8 cellular contexts compared by ENCODE assay signal in the genomic region with DNA sequence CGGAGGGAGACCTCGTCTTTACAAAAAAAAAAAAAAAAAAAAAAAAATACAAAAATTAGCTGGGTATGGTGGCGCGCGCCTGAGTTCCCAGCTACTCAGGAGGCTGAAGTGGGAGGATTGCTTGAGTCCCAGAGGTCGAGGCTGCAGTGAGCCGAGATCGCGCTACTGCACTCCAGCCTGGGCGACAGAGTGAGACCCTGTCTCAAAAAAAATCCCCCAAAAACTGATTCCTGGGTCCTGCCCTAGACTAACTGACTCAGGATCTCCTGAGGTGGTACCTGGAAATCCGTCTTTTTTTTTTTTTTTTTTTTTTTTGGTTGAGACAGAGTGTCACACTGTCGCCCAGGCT. TPM values are rescaled to one million over a fixed set of nuclear protein-coding genes. Genes with fewer than 3 reads are reported as not detected.
A peak's percentile ranks its signal among the peaks of the same experiment; 100 is the strongest.
DNase-seq lines count a peak whose midpoint lies in the region; ATAC-seq, FAIRE-seq and TF ChIP-seq lines count a peak whose summit lies in the region.
"Not testable (repeated sequence)": the region's sequence is repeated elsewhere in the genome, so short reads cannot be mapped to it uniquely, and the experiment has no call there.

No MANE protein-coding gene starts in this region.

- not testable (repeated sequence) for H3K9me2 ChIP-seq in PC-3 (replicated peaks; ENCODE audit: low read length)

- H2AFZ ChIP-seq in PC-3 (ENCODE audit: low read length) = peak overlapping the region; percentile 98

- 74% methylated on average over 12 of the region's 12 CpGs for WGBS in A549 (ENCODE audit: missing lambda C conversion rate)
- 70% methylated on average over 12 of the region's 12 CpGs for WGBS in right cardiac atrium

- H3K4me3 ChIP-seq in A549 (peak overlapping the region; percentile 78), PC-3 (ENCODE audit: low read length) (peak overlapping the region; percentile 75), right cardiac atrium (ENCODE audit: low read length) (peak overlapping the region; percentile 49), muscle layer of duodenum (ENCODE audit: low read depth in 1 of 2, low read length in 2 of 2) (peak overlapping the region; percentile 76 to 91), skeletal muscle tissue (ENCODE audit: low read length in 3 of 3) (peak overlapping the region; percentile 85 to 91 (median 89))

- DNase-seq in A549 (ENCODE audit: low read depth in 1 of 2, low spot score in 1 of 2); PC-3; right cardiac atrium: not testable (repeated sequence)

- ATAC-seq in A549 = peak in 1 of 2 experiments; percentile 5; a peak in 3 of 6 replicates
- ATAC-seq in GM21825 (IDR thresholded peaks at IDR 0.05; ENCODE audit: unreplicated experiment) = peak; percentile 3
- ATAC-seq in PC-3; activated T-helper 17 cell treated with anti-CD3 and anti-CD28 coated beads, Interleukin-2, amount 50 U/mL, for 72 hours (replicated peaks): not testable (repeated sequence)
- peak in 1 of 2 donors; percentile 2 for ATAC-seq in right cardiac atrium

- H3K27ac ChIP-seq in A549 = peak overlapping the region; percentile 82 to 86
- not testable (repeated sequence) for H3K27ac ChIP-seq in PC-3 (ENCODE audit: low read length); right cardiac atrium (ENCODE audit: low read length); muscle layer of duodenum (ENCODE audit: low read length)
- peak overlapping the region; percentile 28 for H3K27ac ChIP-seq in skeletal muscle tissue (ENCODE audit: low read depth, low read length)

- H3K4me2 ChIP-seq in A549 (peak overlapping the region; percentile 90), PC-3 (ENCODE audit: low read length) (peak overlapping the region; percentile 98)

- H3K4me3 Mint-ChIP-seq in activated T-helper 17 cell treated with anti-CD3 and anti-CD28 coated beads, Interleukin-2, amount 50 U/mL, for 72 hours = peak overlapping the region; percentile 69
- peak overlapping the region; percentile 89 for H3K4me3 Mint-ChIP-seq in dendritic cell treated with granulocyte-macrophage colony-stimulating factor and Interleukin-4, amounts not matched to agents 40 ng/mL and 50 ng/mL, for 4 days

- not testable (repeated sequence) for H3K9me3 Mint-ChIP-seq in activated T-helper 17 cell treated with anti-CD3 and anti-CD28 coated beads, Interleukin-2, amount 50 U/mL, for 72 hours; dendritic cell treated with granulocyte-macrophage colony-stimulating factor and Interleukin-4, amounts not matched to agents 40 ng/mL and 50 ng/mL, for 4 days

- H3K79me2 ChIP-seq in PC-3 (ENCODE audit: low read length) = not testable (repeated sequence)

- H3K27me3 Mint-ChIP-seq in activated T-helper 17 cell treated with anti-CD3 and anti-CD28 coated beads, Interleukin-2, amount 50 U/mL, for 72 hours; dendritic cell treated with granulocyte-macrophage colony-stimulating factor and Interleukin-4, amounts not matched to agents 40 ng/mL and 50 ng/mL, for 4 days: not testable (repeated sequence)

- peak overlapping the region; percentile 66 for H3K27ac Mint-ChIP-seq in activated T-helper 17 cell treated with anti-CD3 and anti-CD28 coated beads, Interleukin-2, amount 50 U/mL, for 72 hours
- peak overlapping the region; percentile 91 for H3K27ac Mint-ChIP-seq in dendritic cell treated with granulocyte-macrophage colony-stimulating factor and Interleukin-4, amounts not matched to agents 40 ng/mL and 50 ng/mL, for 4 days

- H4K20me1 ChIP-seq in PC-3 (ENCODE audit: low read length) = not testable (repeated sequence)

- CTCF ChIA-PET in A549 (lab: Yijun Ruan, JAX) = interaction anchor here (0.6 to 5.8 kb wide), 8 partner anchors 9 to 275 kb away, joined by 3 to 56 read pairs (median 4); a partner anchor contains a TSS
- CTCF ChIA-PET in PC-3 (lab: Charles Lee) = interaction anchor here (0.6 kb wide), 2 partner anchors 103 to 1949 kb away, joined by 3 to 9 read pairs; no protein-coding TSS in a partner anchor

- H3K4me1 ChIP-seq in A549; PC-3 (ENCODE audit: insufficient read depth, low read length); right cardiac atrium (ENCODE audit: control insufficient read depth, insufficient read depth, low read length); skeletal muscle tissue (ENCODE audit: control insufficient read depth in 3 of 3, insufficient read depth in 3 of 3, low read length in 3 of 3): not testable (repeated sequence)
- peaks cover 3 to 12% of the 10 kb centered on the region in 2 donors for H3K4me1 ChIP-seq in muscle layer of duodenum (ENCODE audit: control insufficient read depth in 1 of 2, insufficient read depth in 2 of 2, low read length in 2 of 2)

- TF ChIP-seq POLR2A in A549 (IDR thresholded peaks at IDR 0.05; ENCODE audit: low read length) = not testable (repeated sequence)

- FAIRE-seq in A549 (lab: Jason Lieb, UNC) = not testable (repeated sequence)

- not testable (repeated sequence) for H3K36me3 ChIP-seq in PC-3 (ENCODE audit: low read depth, low read length); muscle layer of duodenum (ENCODE audit: control insufficient read depth in 1 of 2, insufficient read depth in 2 of 2, low read length in 2 of 2); skeletal muscle tissue (ENCODE audit: control insufficient read depth in 3 of 3, insufficient read depth in 3 of 3, low read length in 3 of 3)

- H3K4me1 Mint-ChIP-seq in activated T-helper 17 cell treated with anti-CD3 and anti-CD28 coated beads, Interleukin-2, amount 50 U/mL, for 72 hours = not testable (repeated sequence)
- H3K4me1 Mint-ChIP-seq in dendritic cell treated with granulocyte-macrophage colony-stimulating factor and Interleukin-4, amounts not matched to agents 40 ng/mL and 50 ng/mL, for 4 days (ENCODE audit: low read depth) = peaks cover 11% of the 10 kb centered on the region

- BruUV-seq in PC-3 (replicated peaks; lab: Mats Ljungman, UMichigan) = not testable (repeated sequence)

- H3K9ac ChIP-seq in PC-3 (ENCODE audit: low read length) = peak overlapping the region; percentile 83
- peak overlapping the region; percentile 70 to 85 (median 81) for H3K9ac ChIP-seq in skeletal muscle tissue (ENCODE audit: low read depth in 1 of 3, low read length in 3 of 3)

- not testable (repeated sequence) for H3K27me3 ChIP-seq in PC-3 (ENCODE audit: low read length); right cardiac atrium (ENCODE audit: control insufficient read depth, insufficient read depth); muscle layer of duodenum (ENCODE audit: low read depth, low read length); skeletal muscle tissue (ENCODE audit: control insufficient read depth in 3 of 3, insufficient read depth in 3 of 3, low read length in 3 of 3)

- not testable (repeated sequence) for H3K9me3 ChIP-seq in A549; PC-3 (ENCODE audit: low read length); right cardiac atrium (ENCODE audit: control insufficient read depth, low read length); muscle layer of duodenum (ENCODE audit: control insufficient read depth in 1 of 2, low read length in 2 of 2); skeletal muscle tissue (ENCODE audit: control insufficient read depth in 3 of 3, low read length in 3 of 3)

- intact Hi-C loops in PC-3 (cut with micrococcal nuclease) = loop anchor here (5.0 kb wide), 1 partner anchor 214 kb away; no protein-coding TSS in a partner anchor
- intact Hi-C loops in dendritic cell treated with granulocyte-macrophage colony-stimulating factor and Interleukin-4, amounts not matched to agents 40 ng/mL and 50 ng/mL, for 4 days (cut with micrococcal nuclease) = loop anchor here (1.0 kb wide), 1 partner anchor 8 kb away; no protein-coding TSS in a partner anchor
- intact Hi-C loops in right cardiac atrium (cut with DNase I) = not testable (repeated sequence)

- not testable (repeated sequence) for H3F3A ChIP-seq in PC-3 (ENCODE audit: low read length, unreplicated experiment)

- not testable (repeated sequence) for TF ChIP-seq EP300 in A549 (IDR thresholded peaks at IDR 0.05)

- not testable (repeated sequence) for TF ChIP-seq RAD21 in A549 (conservative IDR thresholded peaks at IDR 0.05 in 1 of 2, IDR thresholded peaks at IDR 0.05 in 1 of 2)

- POLR2A ChIA-PET in A549 (lab: Yijun Ruan, JAX) (interaction anchor here (0.6 to 2.1 kb wide), 8 partner anchors 18 to 216 kb away, joined by 3 to 12 read pairs (median 4); a partner anchor contains a TSS), PC-3 (lab: Charles Lee; ENCODE audit: unreplicated experiment) (interaction anchor here (0.6 to 1.5 kb wide), 2 partner anchors 145 to 468 kb away, joined by 4 to 7 read pairs; a partner anchor contains a TSS)

- TF ChIP-seq CTCF in A549 (IDR thresholded peaks at IDR 0.05); PC-3 (conservative IDR thresholded peaks at IDR 0.05; ENCODE audit: low read depth, low read length): not testable (repeated sequence)

- H3K36me3 Mint-ChIP-seq in activated T-helper 17 cell treated with anti-CD3 and anti-CD28 coated beads, Interleukin-2, amount 50 U/mL, for 72 hours (ENCODE audit: low read depth); dendritic cell treated with granulocyte-macrophage colony-stimulating factor and Interleukin-4, amounts not matched to agents 40 ng/mL and 50 ng/mL, for 4 days (ENCODE audit: low read depth): not testable (repeated sequence)

RNA-seq across cellular contexts. Expression of a gene that starts 0.5 kb away (rescaled TPM):
- polyA plus RNA-seq in A549 (2011; rRNA removed) (56.9 and 62.2 TPM in 2 replicates), A549 (2017; fragmentation: RNase III; extraction: RNeasy Plus Mini Kit Qiagen cat#74134 plus additional on column Dnase treatment) (26.3 to 27.8 TPM (median 26.5 TPM) in 3 replicates), right cardiac atrium (33.7 TPM)
- polyA plus RNA-seq in A549 (2012; cell fraction: cytosol; rRNA removed) = 26.2 and 35.0 TPM in 2 replicates
- 74.3 and 74.7 TPM in 2 replicates for polyA plus RNA-seq in A549 (2012; cell fraction: nucleus; rRNA removed)
- polyA minus RNA-seq in A549 (2011; rRNA and poly(A)+ RNA removed) = 27.0 and 30.7 TPM in 2 replicates
- total RNA-seq in PC-3 (2014; rRNA removed) (40.0 and 40.6 TPM in 2 replicates), right cardiac atrium (10 to 100 TPM; 37.0 to 47.0 (median 42.4) TPM), skeletal muscle tissue (14.1 TPM)
- total RNA-seq in activated T-helper 17 cell treated with anti-CD3 and anti-CD28 coated beads, Interleukin-2, amount 50 U/mL, for 72 hours = 1 to 10 TPM; 3.5 to 6.4 TPM

RNA-seq across cellular contexts. Expression of a gene that starts 30.3 kb away (rescaled TPM):
- 27.1 and 30.3 TPM in 2 replicates for polyA plus RNA-seq in A549 (2011; rRNA removed)
- polyA plus RNA-seq in A549 (2012; cell fraction: cytosol; rRNA removed) = 7.9 and 10.0 TPM in 2 replicates
- 4.8 and 6.7 TPM in 2 replicates for polyA plus RNA-seq in A549 (2012; cell fraction: nucleus; rRNA removed)
- 13.8 to 15.1 TPM (median 14.7 TPM) in 3 replicates for polyA plus RNA-seq in A549 (2017; fragmentation: RNase III; extraction: RNeasy Plus Mini Kit Qiagen cat#74134 plus additional on column Dnase treatment)
- polyA minus RNA-seq in A549 (2011; rRNA and poly(A)+ RNA removed) = 32.6 and 34.4 TPM in 2 replicates
- 9.0 and 16.0 TPM in 2 replicates for total RNA-seq in PC-3 (2014; rRNA removed)
- 10 to 100 TPM; 31.4 to 36.7 TPM for total RNA-seq in activated T-helper 17 cell treated with anti-CD3 and anti-CD28 coated beads, Interleukin-2, amount 50 U/mL, for 72 hours
- 10 to 100 TPM; 46.6 to 82.8 (median 56.6) TPM for total RNA-seq in right cardiac atrium
- 31.5 TPM for polyA plus RNA-seq in right cardiac atrium
- total RNA-seq in skeletal muscle tissue = 6.3 TPM
